Comparison of ENCODE assay signal across 10 cellular contexts in genomic region chr2:112881217-112882000, GRCh38. TPM values are rescaled to one million over a fixed set of nuclear protein-coding genes. Genes with fewer than 3 reads are reported as not detected.
DNase-seq lines count a peak whose midpoint lies in the region; ATAC-seq and TF ChIP-seq lines count a peak whose summit lies in the region.
"Had no signal": no experiment of that assay in that cellular context is flagged by ENCODE, and none has a peak within 500 bp of the region (broad histone marks: within the 10 kb centered on the region; RNA-seq: fewer than 3 reads in every experiment).

No MANE protein-coding gene starts in this region.

- 66% methylated on average over 5 of the region's 6 CpGs for WGBS in right lobe of liver (ENCODE audit: insufficient coverage, low coverage, low lambda C conversion rate, missing lambda C conversion rate)
- 74 to 84% methylated on average over 6 of the region's 6 CpGs for WGBS in gastroesophageal sphincter (ENCODE audit: low coverage in 1 of 2), 2 donors

- H3K9me2 ChIP-seq in GM23338 (ENCODE audit: insufficient read depth) = no peaks in the 10 kb centered on the region

- H3K79me2 ChIP-seq in GM23338 (replicated peaks; ENCODE audit: insufficient read depth) = no peaks in the 10 kb centered on the region

- H3K9me3 Mint-ChIP-seq in activated B cell treated with CpG ODN at 0.5 μM for 24 hours (no peaks in the 10 kb centered on the region), GM23338 (no peaks in the 10 kb centered on the region)
- H3K9me3 Mint-ChIP-seq: naive B cell had no signal

- no peaks in the 10 kb centered on the region for H4K20me1 ChIP-seq in GM23338 (replicated peaks; ENCODE audit: insufficient read depth)

- CTCF ChIA-PET in activated B cell treated with CpG ODN at 0.5 μM for 24 hours (lab: Charles Lee) = interaction anchor here (0.8 to 12.5 kb wide), 3 partner anchors 47 to 130 kb away, joined by 3 to 302 read pairs (median 4); no protein-coding TSS in a partner anchor

- no peaks in the 10 kb centered on the region for H3F3A ChIP-seq in GM23338 (replicated peaks; ENCODE audit: low read depth)

- H3K27ac ChIP-seq in right lobe of liver = no peak overlapping the region
- H3K27ac ChIP-seq in gastroesophageal sphincter = no peak overlapping the region
- H3K27ac ChIP-seq in GM23338 (ENCODE audit: low read depth) = no peak overlapping the region

- H3K36me3 ChIP-seq in right lobe of liver (no peaks in the 10 kb centered on the region), gastroesophageal sphincter (no peaks in the 10 kb centered on the region), GM23338 (ENCODE audit: insufficient read depth) (no peaks in the 10 kb centered on the region)

- no peak overlapping the region for H3K4me2 ChIP-seq in GM23338

- H3K27me3 Mint-ChIP-seq in activated B cell treated with CpG ODN at 0.5 μM for 24 hours = no peaks in the 10 kb centered on the region
- H3K27me3 Mint-ChIP-seq in GM23338 (ENCODE audit: insufficient read depth, low read depth, poor library complexity) = peaks cover 2% of the 10 kb centered on the region
- H3K27me3 Mint-ChIP-seq: naive B cell had no signal

- H3K36me3 Mint-ChIP-seq in activated B cell treated with CpG ODN at 0.5 μM for 24 hours (ENCODE audit: low read depth) (no peaks in the 10 kb centered on the region), GM23338 (ENCODE audit: low read depth) (no peaks in the 10 kb centered on the region)
- H3K36me3 Mint-ChIP-seq: naive B cell had no signal

- intact Hi-C loops in activated B cell treated with CpG ODN at 0.5 μM for 24 hours (cut with micrococcal nuclease) (loop anchor here (1.0 kb wide), 1 partner anchor 40 kb away; no protein-coding TSS in a partner anchor), right lobe of liver (cut with DNase I) (loop anchor here (5.0 to 10.0 kb wide), 2 partner anchors 137 to 139 kb away; no protein-coding TSS in a partner anchor)

- TF ChIP-seq CTCF in activated B cell treated with CpG ODN at 0.5 μM for 24 hours (IDR thresholded peaks at IDR 0.05) = no peak
- TF ChIP-seq CTCF in right lobe of liver (IDR thresholded peaks at IDR 0.05) = no peak
- TF ChIP-seq CTCF in gastroesophageal sphincter (IDR thresholded peaks at IDR 0.05) = no peak
- no peak for TF ChIP-seq CTCF in GM23338 (conservative IDR thresholded peaks at IDR 0.05; ENCODE audit: low read depth in 2 of 2)

- TF ChIP-seq EP300 in gastroesophageal sphincter (IDR thresholded peaks at IDR 0.05) = no peak

- TF ChIP-seq POLR2A in right lobe of liver (IDR thresholded peaks at IDR 0.05) (no peak), gastroesophageal sphincter (IDR thresholded peaks at IDR 0.05) (no peak)

- H3K4me3 ChIP-seq in right lobe of liver (no peak overlapping the region), gastroesophageal sphincter (no peak overlapping the region), GM23338 (no peak overlapping the region)

- ATAC-seq in GM19397 (IDR thresholded peaks at IDR 0.05; ENCODE audit: unreplicated experiment) = peak; percentile 60
- ATAC-seq in HG03469 (IDR thresholded peaks at IDR 0.05; ENCODE audit: unreplicated experiment) = peak; percentile 48
- ATAC-seq in activated B cell treated with CpG ODN at 0.5 μM for 24 hours (ENCODE audit: low read depth) = peak; percentile 88
- peak in 3 of 4 donors; percentile 13 to 41 (median 19) for ATAC-seq in right lobe of liver
- no peak for ATAC-seq in gastroesophageal sphincter
- ATAC-seq in GM23338 = no peak

- H3K27me3 ChIP-seq in right lobe of liver (no peaks in the 10 kb centered on the region), gastroesophageal sphincter (no peaks in the 10 kb centered on the region), GM23338 (ENCODE audit: insufficient read depth) (no peaks in the 10 kb centered on the region)

- POLR2A ChIA-PET in activated B cell treated with CpG ODN at 0.5 μM for 24 hours (lab: Charles Lee) = interaction anchor here (0.5 to 3.0 kb wide), 12 partner anchors 40 to 993 kb away, joined by 3 to 15 read pairs (median 6); partner anchors contain the start of genes CKAP2L and IL1B

- no peak overlapping the region for H2AFZ ChIP-seq in GM23338

- H3K27ac Mint-ChIP-seq in activated B cell treated with CpG ODN at 0.5 μM for 24 hours (peak overlapping the region; percentile 77), GM23338 (no peak overlapping the region)

- H3K4me3 Mint-ChIP-seq in activated B cell treated with CpG ODN at 0.5 μM for 24 hours (peak overlapping the region; percentile 16), GM23338 (no peak overlapping the region)
- H3K4me3 Mint-ChIP-seq: naive B cell had no signal

- no peaks in the 10 kb centered on the region for H3K9me3 ChIP-seq in right lobe of liver
- no peaks in the 10 kb centered on the region for H3K9me3 ChIP-seq in gastroesophageal sphincter

- H3K4me1 Mint-ChIP-seq in activated B cell treated with CpG ODN at 0.5 μM for 24 hours (peaks cover 31% of the 10 kb centered on the region), GM23338 (peaks cover 4% of the 10 kb centered on the region; the same call in 2 of the 3 replicates)

- peaks cover 0 to 5% (median 0%) of the 10 kb centered on the region in 4 donors for H3K4me1 ChIP-seq in right lobe of liver
- H3K4me1 ChIP-seq in gastroesophageal sphincter = no peaks in the 10 kb centered on the region
- H3K4me1 ChIP-seq in GM23338 (ENCODE audit: insufficient read depth) = no peaks in the 10 kb centered on the region

- peak; percentile 93 for DNase-seq in EL
- no peak for DNase-seq in activated B cell treated with CpG ODN at 0.5 μM for 24 hours
- DNase-seq in right lobe of liver = no peak
- DNase-seq in GM23338 (ENCODE audit: low spot score) = no peak
- DNase-seq in NCI-H2081 treated with DMSO at 0.1 percent for 48 hours (lab: John Stamatoyannopoulos, UW) = no peak
- DNase-seq: naive B cell had no signal

TF ChIP-seq in GM23338, 12 proteins besides CTCF, POLR2A, EP300 and RAD21 (continues in another document):
- no peak for TF ChIP-seq EZH2phosphoT487 (IDR thresholded peaks at IDR 0.05; ENCODE audit: unreplicated experiment)
- TF ChIP-seq STAT1 (IDR thresholded peaks at IDR 0.05; ENCODE audit: unreplicated experiment) = no peak
- TF ChIP-seq, protein P1, sequence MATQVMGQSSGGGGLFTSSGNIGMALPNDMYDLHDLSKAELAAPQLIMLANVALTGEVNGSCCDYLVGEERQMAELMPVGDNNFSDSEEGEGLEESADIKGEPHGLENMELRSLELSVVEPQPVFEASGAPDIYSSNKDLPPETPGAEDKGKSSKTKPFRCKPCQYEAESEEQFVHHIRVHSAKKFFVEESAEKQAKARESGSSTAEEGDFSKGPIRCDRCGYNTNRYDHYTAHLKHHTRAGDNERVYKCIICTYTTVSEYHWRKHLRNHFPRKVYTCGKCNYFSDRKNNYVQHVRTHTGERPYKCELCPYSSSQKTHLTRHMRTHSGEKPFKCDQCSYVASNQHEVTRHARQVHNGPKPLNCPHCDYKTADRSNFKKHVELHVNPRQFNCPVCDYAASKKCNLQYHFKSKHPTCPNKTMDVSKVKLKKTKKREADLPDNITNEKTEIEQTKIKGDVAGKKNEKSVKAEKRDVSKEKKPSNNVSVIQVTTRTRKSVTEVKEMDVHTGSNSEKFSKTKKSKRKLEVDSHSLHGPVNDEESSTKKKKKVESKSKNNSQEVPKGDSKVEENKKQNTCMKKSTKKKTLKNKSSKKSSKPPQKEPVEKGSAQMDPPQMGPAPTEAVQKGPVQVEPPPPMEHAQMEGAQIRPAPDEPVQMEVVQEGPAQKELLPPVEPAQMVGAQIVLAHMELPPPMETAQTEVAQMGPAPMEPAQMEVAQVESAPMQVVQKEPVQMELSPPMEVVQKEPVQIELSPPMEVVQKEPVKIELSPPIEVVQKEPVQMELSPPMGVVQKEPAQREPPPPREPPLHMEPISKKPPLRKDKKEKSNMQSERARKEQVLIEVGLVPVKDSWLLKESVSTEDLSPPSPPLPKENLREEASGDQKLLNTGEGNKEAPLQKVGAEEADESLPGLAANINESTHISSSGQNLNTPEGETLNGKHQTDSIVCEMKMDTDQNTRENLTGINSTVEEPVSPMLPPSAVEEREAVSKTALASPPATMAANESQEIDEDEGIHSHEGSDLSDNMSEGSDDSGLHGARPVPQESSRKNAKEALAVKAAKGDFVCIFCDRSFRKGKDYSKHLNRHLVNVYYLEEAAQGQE (IDR thresholded peaks at IDR 0.05; ENCODE audit: unreplicated experiment) = no peak
- TF ChIP-seq ZNF114 (CRISPR knock-in tag; IDR thresholded peaks at IDR 0.05) = no peak
- TF ChIP-seq ETS1 (IDR thresholded peaks at IDR 0.05) = no peak

RNA-seq across cellular contexts. Expression of gene IL37, which starts 29.6 kb away (rescaled TPM):
- total RNA-seq in activated B cell treated with CpG ODN at 0.5 μM for 24 hours (not detected in 2 replicates), right lobe of liver (not detected), gastroesophageal sphincter (not detected)
- not detected in 2 replicates for total RNA-seq in GM23338 (2014; rRNA removed; shearing (Covaris generic))
- not detected in 2 replicates for polyA plus RNA-seq in GM23338 (2016; fragmentation: Nextera tagmentation; extraction: Ambion mirVana)

RNA-seq across cellular contexts. Expression of gene IL1B, which starts 44.8 kb away (rescaled TPM):
- total RNA-seq in activated B cell treated with CpG ODN at 0.5 μM for 24 hours (0.53 and 0.71 TPM in 2 replicates), right lobe of liver (1 to 10 TPM in 2 of 6 experiments, under 1 TPM in 3, not detected in 1; 0.19 to 4.1 (median 0.49) TPM), gastroesophageal sphincter (1 to 10 TPM in 2 of 4 donors, not detected in 2; 2.7 to 3.2 TPM)
- total RNA-seq in GM23338 (2014; rRNA removed; shearing (Covaris generic)) = not detected in 2 replicates
- polyA plus RNA-seq in GM23338 (2016; fragmentation: Nextera tagmentation; extraction: Ambion mirVana) = 0.14 TPM in 1 of 2 replicates, not detected in the other
- total RNA-seq: T-helper 1 cell treated with Interleukin-12 subunit alpha and Interleukin-12 subunit beta and Interleukin-4 antibody, amounts not matched to agents 30 ng/mL and 1 ng/mL, for 36 hours had no signal

Comparison
In these comparisons a context has a peak if more than half of its experiments do, and no peak if none do; other contexts are left out.
1. ATAC-seq: peak in GM19397 (single experiment), HG03469 (single experiment), activated B cell treated with CpG ODN at 0.5 μM for 24 hours (single experiment) and right lobe of liver (3 of 4); none in gastroesophageal sphincter (single experiment) and GM23338 (single experiment).